ENCODE assay signal across 37 cellular contexts in the genomic region with DNA sequence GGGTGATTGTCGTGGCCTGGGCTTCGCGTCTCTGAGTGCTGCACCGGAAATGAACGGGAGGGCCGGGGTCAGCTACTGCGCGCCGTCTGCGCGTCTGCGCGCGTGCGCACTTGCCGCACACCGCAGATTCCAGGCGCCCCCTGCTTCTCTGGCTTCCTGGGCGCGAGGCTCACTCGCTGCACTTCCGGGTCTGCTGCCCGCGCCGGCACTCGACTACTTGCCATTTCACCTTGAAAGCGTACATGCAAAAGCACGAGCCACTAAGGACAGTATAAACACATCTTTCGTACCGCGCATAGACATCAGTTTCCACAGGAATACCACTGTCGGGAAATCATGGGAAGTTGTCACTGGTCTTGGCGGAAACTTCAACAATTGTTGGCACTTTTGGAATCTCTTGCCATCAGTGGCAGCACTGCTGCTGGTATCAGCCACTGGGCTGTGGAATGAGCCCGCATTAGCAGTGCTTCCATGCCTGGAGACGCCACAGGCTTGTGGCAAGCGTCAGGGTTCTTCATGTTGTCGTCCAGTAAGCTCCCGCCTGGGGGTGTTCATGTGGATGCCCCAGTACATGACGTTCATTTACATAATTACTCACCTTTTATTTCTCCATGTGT. TPM values are rescaled to one million over a fixed set of nuclear protein-coding genes. Genes with fewer than 3 reads are reported as not detected.
"Had no signal": no experiment of that assay in that cellular context is flagged by ENCODE, and none has a peak within 500 bp of the region (broad histone marks: within the 10 kb centered on the region; RNA-seq: fewer than 3 reads in every experiment).

TSS of gene SUPT20HL2 (minus strand) at position 51 of the 617 bp plus-strand sequence. CDS start 754 bp downstream, outside the sequence.

- ATAC-seq: activated CD8-positive, alpha-beta T cell treated with anti-CD3 and anti-CD28 coated beads for 36 hours; activated naive CD4-positive, alpha-beta T cell treated with anti-CD3 and anti-CD28 coated beads, Interleukin-2, amount 50 U/mL, for 72 hours; activated T-cell treated with anti-CD3 and anti-CD28 coated beads, Interleukin-2, amount 50 U/mL, for 4 hours; activated T-cell treated with anti-CD3 and anti-CD28 coated beads, Interleukin-2, amount 50 U/mL, for 72 hours; activated T-helper 17 cell treated with anti-CD3 and anti-CD28 coated beads, Interleukin-2, amount 50 U/mL, for 72 hours; body of pancreas had no signal

- FAIRE-seq: TTC549 had no signal

- H3K27ac ChIP-seq: adrenal gland, body of pancreas, brain microvascular endothelial cell, breast epithelium, VCaP had no signal

- H3K27me3 ChIP-seq: body of pancreas, brain microvascular endothelial cell had no signal

- H3K4me1 ChIP-seq: adrenal gland, body of pancreas, breast epithelium had no signal

- H3K36me3 ChIP-seq: adrenal gland, brain microvascular endothelial cell, breast epithelium had no signal

- H3K9me3 ChIP-seq: adrenal gland, body of pancreas, breast epithelium had no signal

- DNase-seq: activated B cell treated with CpG ODN at 0.5 μM for 24 hours; activated CD4-positive, alpha-beta memory T cell treated with anti-CD3 and anti-CD28 coated beads for 36 hours; activated CD4-positive, alpha-beta T cell treated with anti-CD3 and anti-CD28 coated beads for 4 hours; activated CD4-positive, alpha-beta T cell treated with anti-CD3 and anti-CD28 coated beads, Interleukin-2, amount 10 ng/mL, durations not matched to agents 24 days and 14 days; activated CD4-positive, alpha-beta T cell treated with anti-CD3 and anti-CD28 coated beads, Interleukin-2, amount 50 U/mL, for 1 hour; activated CD4-positive, alpha-beta T cell treated with anti-CD3 and anti-CD28 coated beads, Interleukin-2, amount 50 U/mL, for 4 hours; activated CD4-positive, CD25-positive, alpha-beta regulatory T cell treated with anti-CD3 and anti-CD28 coated beads, Interleukin-2, amount 50 U/mL, for 72 hours; activated CD8-positive, alpha-beta memory T cell treated with anti-CD3 and anti-CD28 coated beads, Interleukin-2, amount 50 U/mL, for 4 hours; activated CD8-positive, alpha-beta T cell treated with anti-CD3 and anti-CD28 coated beads for 36 hours; activated effector memory CD4-positive, alpha-beta T cell treated with anti-CD3 and anti-CD28 coated beads, Interleukin-2, amount 50 U/mL, for 16 hours; activated gamma-delta T cell treated with Interleukin-2 at 50 U/mL for 16 hours; activated naive CD4-positive, alpha-beta T cell; activated naive CD4-positive, alpha-beta T cell treated with anti-CD3 and anti-CD28 coated beads for 36 hours; activated naive CD4-positive, alpha-beta T cell treated with anti-CD3 and anti-CD28 coated beads, Interleukin-2, amount 50 U/mL, for 16 hours; activated naive CD8-positive, alpha-beta T cell treated with anti-CD3 and anti-CD28 coated beads for 36 hours; activated T-cell treated with anti-CD3 and anti-CD28 coated beads for 4 hours; activated T-cell treated with anti-CD3 and anti-CD28 coated beads, Interleukin-2, amount 50 U/mL, for 1 hour; activated T-cell treated with anti-CD3 and anti-CD28 coated beads, Interleukin-2, amount 50 U/mL, for 4 hours; activated T-cell treated with anti-CD3 and anti-CD28 coated beads, Interleukin-2, amount 50 U/mL, for 72 hours; adrenal gland; amniotic stem cell; aorta; body of pancreas; brain microvascular endothelial cell; caudate nucleus; cerebellar nuclear complex; T-helper 1 cell; T-helper 2 cell; T-helper 9 cell had no signal

- H3K4me3 ChIP-seq: adrenal gland, body of pancreas, breast epithelium had no signal

RNA-seq across cellular contexts. Expression of gene SUPT20HL2, which starts in this region (rescaled TPM):
- total RNA-seq: activated B cell treated with CpG ODN at 0.5 μM for 24 hours; activated CD4-positive, alpha-beta memory T cell treated with anti-CD3 and anti-CD28 coated beads for 36 hours; activated CD8-positive, alpha-beta memory T cell treated with anti-CD3 and anti-CD28 coated beads for 36 hours; activated CD8-positive, alpha-beta T cell treated with anti-CD3 and anti-CD28 coated beads for 36 hours; activated naive CD4-positive, alpha-beta T cell treated with anti-CD3 and anti-CD28 coated beads for 36 hours; activated naive CD4-positive, alpha-beta T cell treated with anti-CD3 and anti-CD28 coated beads, Interleukin-2, amount 50 U/mL, for 72 hours; activated naive CD8-positive, alpha-beta T cell treated with anti-CD3 and anti-CD28 coated beads for 36 hours; activated T-cell treated with anti-CD3 and anti-CD28 coated beads, Interleukin-2, amount 50 U/mL, for 4 hours; activated T-cell treated with anti-CD3 and anti-CD28 coated beads, Interleukin-2, amount 50 U/mL, for 72 hours; activated T-helper 1 cell treated with anti-CD3 and anti-CD28 coated beads, Interleukin-12 subunit alpha, Interleukin-12 subunit beta, Interleukin-2, Interleukin-4 antibody, amounts not matched to agents 30 ng/mL and 10 ng/mL and 1 ng/mL, durations not matched to agents 14 hours and 24 hours and 36 hours; activated T-helper 17 cell treated with anti-CD3 and anti-CD28 coated beads, Interleukin-2, amount 50 U/mL, for 72 hours; adrenal gland; aorta; astrocyte; body of pancreas; breast epithelium had no signal
- polyA plus RNA-seq: adrenal gland, aorta had no signal
